ENCODE assay signal across 27 cellular contexts in the genomic region with DNA sequence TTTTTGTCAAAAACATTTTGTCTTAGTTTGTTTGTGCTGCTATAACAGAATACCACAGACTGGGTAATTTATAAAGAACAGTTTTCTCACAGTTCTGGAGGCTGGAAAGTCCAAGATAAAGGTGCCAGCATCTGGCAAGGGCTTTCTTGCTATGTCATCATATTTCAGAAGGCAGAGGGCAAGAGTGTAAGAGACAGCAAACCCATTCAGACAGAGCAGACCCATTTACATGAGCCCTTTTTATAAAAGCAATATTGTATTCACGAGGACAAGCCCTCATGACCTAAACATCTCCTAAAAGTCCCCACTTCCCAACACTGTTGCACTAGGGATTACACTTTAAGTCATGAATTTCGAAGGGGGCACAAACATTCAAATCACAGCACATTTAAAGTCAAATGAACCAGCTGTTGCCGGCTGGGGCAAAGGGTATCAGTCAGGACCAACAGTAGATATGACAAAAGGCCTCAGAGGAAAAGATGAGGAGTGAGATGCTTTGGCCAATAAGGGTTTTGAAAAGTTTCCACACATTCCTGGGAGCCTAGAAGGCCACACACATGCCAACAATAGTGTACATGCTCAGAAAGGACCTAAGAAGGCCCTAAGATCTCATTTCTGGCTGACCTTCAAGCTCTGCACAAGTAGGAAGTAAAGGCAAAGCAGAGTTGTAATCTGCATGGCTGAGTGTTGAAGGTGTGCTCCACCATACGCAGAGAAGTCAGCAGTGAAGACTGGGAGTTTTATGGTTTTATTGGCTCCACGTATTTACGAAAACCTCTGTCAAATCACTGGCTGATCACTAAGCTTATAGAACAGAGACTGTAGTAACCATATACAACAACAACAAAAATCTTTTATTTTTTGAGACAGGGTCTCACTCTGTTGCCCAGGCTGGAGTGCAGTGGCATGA. TPM values are rescaled to one million over a fixed set of nuclear protein-coding genes. Genes with fewer than 3 reads are reported as not detected.
A peak's percentile ranks its signal among the peaks of the same experiment; 100 is the strongest.
DNase-seq lines count a peak whose midpoint lies in the region; ATAC-seq and TF ChIP-seq lines count a peak whose summit lies in the region.
"Had no signal": no experiment of that assay in that cellular context is flagged by ENCODE, and none has a peak within 500 bp of the region (broad histone marks: within the 10 kb centered on the region; RNA-seq: fewer than 3 reads in every experiment).

No MANE protein-coding gene starts in this region.

- no peak overlapping the region for H3K4me3 ChIP-seq in fibroblast of villous mesenchyme (ENCODE audit: low read depth, low read length)
- H3K4me3 ChIP-seq: BLaER1 treated with 17β-estradiol and CSF1 and Interleukin-3, amounts not matched to agents 10 nM and 100 nM; breast epithelium; GM12878; HAP-1; left lung; MG63; tibial artery had no signal

- CTCF ChIA-PET in activated naive CD4-positive, alpha-beta T cell treated with anti-CD3 and anti-CD28 coated beads for 36 hours (lab: Charles Lee), result no interaction called here

- no peaks in the 10 kb centered on the region for H3K27me3 Mint-ChIP-seq in activated naive CD4-positive, alpha-beta T cell treated with anti-CD3 and anti-CD28 coated beads for 36 hours (ENCODE audit: low read depth)
- H3K27me3 Mint-ChIP-seq: activated naive CD4-positive, alpha-beta T cell treated with anti-CD3 and anti-CD28 coated beads, Interleukin-2, amount 10 ng/mL, durations not matched to agents 7 days and 5 days had no signal

- TF ChIP-seq CTCF in fibroblast of villous mesenchyme (IDR thresholded peaks at IDR 0.05; ENCODE audit: insufficient read depth, low read depth, low read length), result no peak

- intact Hi-C loops in activated naive CD4-positive, alpha-beta T cell treated with anti-CD3 and anti-CD28 coated beads for 36 hours (cut with micrococcal nuclease), result no loop called here

- DNase-seq in activated naive CD4-positive, alpha-beta T cell treated with anti-CD3 and anti-CD28 coated beads for 36 hours, result no peak
- DNase-seq in activated naive CD4-positive, alpha-beta T cell treated with Interleukin-2 at 50 U/mL for 16 hours, result no peak
- DNase-seq in SK-MEL-5 (ENCODE audit: low read depth, low spot score), result peak; percentile 86
- DNase-seq in fibroblast of villous mesenchyme (ENCODE audit: low read depth), result peak; percentile 19
- DNase-seq in stimulated activated effector memory CD8-positive, alpha-beta T cell treated with anti-CD3 and anti-CD28 coated beads, Interleukin-12 subunit alpha, Interleukin-12 subunit beta, amount 100 ng/mL, for 72 hours (ENCODE audit: low spot score in 2 of 2), result no peak
- DNase-seq in NK-92 (lab: John Stamatoyannopoulos, UW; ENCODE audit: unreplicated experiment), result no peak
- no peak for DNase-seq in A172 (ENCODE audit: low spot score)
- DNase-seq in stimulated activated CD4-positive, alpha-beta T cell treated with anti-CD3 and anti-CD28 coated beads, Interleukin-15, amount 100 ng/mL, for 24 hours, result no peak
- DNase-seq: ACHN; activated naive CD4-positive, alpha-beta T cell treated with anti-CD3 and anti-CD28 coated beads, Interleukin-2, amount 10 ng/mL, durations not matched to agents 7 days and 5 days; activated T-cell treated with anti-CD3 and anti-CD28 coated beads, Interleukin-2, amount 50 U/mL, for 4 hours; amygdala; EL; hypothalamus; immature natural killer cell; left lung; MG63; midbrain; natural killer cell; NCI-H345; NCI-H774; tibial artery had no signal

- peak overlapping the region; percentile 24 for H3K27ac Mint-ChIP-seq in activated naive CD4-positive, alpha-beta T cell treated with anti-CD3 and anti-CD28 coated beads for 36 hours
- H3K27ac Mint-ChIP-seq in stimulated activated effector memory CD8-positive, alpha-beta T cell treated with anti-CD3 and anti-CD28 coated beads, Interleukin-12 subunit alpha, Interleukin-12 subunit beta, amount 100 ng/mL, for 72 hours, result peak overlapping the region; percentile 76
- H3K27ac Mint-ChIP-seq: activated naive CD4-positive, alpha-beta T cell treated with anti-CD3 and anti-CD28 coated beads, Interleukin-2, amount 10 ng/mL, durations not matched to agents 7 days and 5 days; T-helper 1 cell treated with Interleukin-12 subunit alpha and Interleukin-12 subunit beta and Interleukin-4 antibody, amounts not matched to agents 30 μg/mL and 1 μg/mL, for 36 hours had no signal

- peaks cover 41% of the 10 kb centered on the region for H3K36me3 Mint-ChIP-seq in activated naive CD4-positive, alpha-beta T cell treated with anti-CD3 and anti-CD28 coated beads for 36 hours (ENCODE audit: low read depth)
- peaks cover 100% of the 10 kb centered on the region for H3K36me3 Mint-ChIP-seq in stimulated activated effector memory CD8-positive, alpha-beta T cell treated with anti-CD3 and anti-CD28 coated beads, Interleukin-12 subunit alpha, Interleukin-12 subunit beta, amount 100 ng/mL, for 72 hours

- no peak for ATAC-seq in stimulated activated effector memory CD8-positive, alpha-beta T cell treated with anti-CD3 and anti-CD28 coated beads, Interleukin-12 subunit alpha, Interleukin-12 subunit beta, amount 100 ng/mL, for 72 hours
- ATAC-seq: activated T-cell treated with anti-CD3 and anti-CD28 coated beads, Interleukin-2, amount 50 U/mL, for 4 hours; GM12878; left lung; natural killer cell had no signal

- H3K4me1 Mint-ChIP-seq in activated naive CD4-positive, alpha-beta T cell treated with anti-CD3 and anti-CD28 coated beads for 36 hours (ENCODE audit: low read depth), result no peaks in the 10 kb centered on the region
- no peaks in the 10 kb centered on the region for H3K4me1 Mint-ChIP-seq in stimulated activated effector memory CD8-positive, alpha-beta T cell treated with anti-CD3 and anti-CD28 coated beads, Interleukin-12 subunit alpha, Interleukin-12 subunit beta, amount 100 ng/mL, for 72 hours
- H3K4me1 Mint-ChIP-seq: activated naive CD4-positive, alpha-beta T cell treated with anti-CD3 and anti-CD28 coated beads, Interleukin-2, amount 10 ng/mL, durations not matched to agents 7 days and 5 days; natural killer cell had no signal

- in situ Hi-C loops in SK-MEL-5 (cut with HindIII; ENCODE audit: low pct_unique_long_range_greater_than_20kb, low sequenced_read_pairs), result no loop called here

- no peak overlapping the region for H3K4me3 Mint-ChIP-seq in activated naive CD4-positive, alpha-beta T cell treated with anti-CD3 and anti-CD28 coated beads for 36 hours
- no peak overlapping the region for H3K4me3 Mint-ChIP-seq in stimulated activated effector memory CD8-positive, alpha-beta T cell treated with anti-CD3 and anti-CD28 coated beads, Interleukin-12 subunit alpha, Interleukin-12 subunit beta, amount 100 ng/mL, for 72 hours
- H3K4me3 Mint-ChIP-seq: activated naive CD4-positive, alpha-beta T cell treated with anti-CD3 and anti-CD28 coated beads, Interleukin-2, amount 10 ng/mL, durations not matched to agents 7 days and 5 days; activated T-cell treated with anti-CD3 and anti-CD28 coated beads, Interleukin-2, amount 50 U/mL, for 4 hours; immature natural killer cell; natural killer cell; T-helper 1 cell treated with Interleukin-12 subunit alpha and Interleukin-12 subunit beta and Interleukin-4 antibody, amounts not matched to agents 30 μg/mL and 1 μg/mL, for 36 hours had no signal

- no peaks in the 10 kb centered on the region for H3K9me3 Mint-ChIP-seq in activated naive CD4-positive, alpha-beta T cell treated with anti-CD3 and anti-CD28 coated beads for 36 hours
- no peaks in the 10 kb centered on the region for H3K9me3 Mint-ChIP-seq in stimulated activated effector memory CD8-positive, alpha-beta T cell treated with anti-CD3 and anti-CD28 coated beads, Interleukin-12 subunit alpha, Interleukin-12 subunit beta, amount 100 ng/mL, for 72 hours
- H3K9me3 Mint-ChIP-seq: activated naive CD4-positive, alpha-beta T cell treated with anti-CD3 and anti-CD28 coated beads, Interleukin-2, amount 10 ng/mL, durations not matched to agents 7 days and 5 days; activated T-cell treated with anti-CD3 and anti-CD28 coated beads, Interleukin-2, amount 50 U/mL, for 4 hours; immature natural killer cell; natural killer cell; T-helper 1 cell treated with Interleukin-12 subunit alpha and Interleukin-12 subunit beta and Interleukin-4 antibody, amounts not matched to agents 30 μg/mL and 1 μg/mL, for 36 hours had no signal

RNA-seq across cellular contexts. Expression of a gene that starts 37.9 kb away (rescaled TPM):
- total RNA-seq in activated naive CD4-positive, alpha-beta T cell treated with anti-CD3 and anti-CD28 coated beads for 36 hours, result 10 to 100 TPM; 12.3 to 13.1 TPM
- total RNA-seq in SK-MEL-5 (2014; rRNA removed; shearing (Covaris generic)), result 6.6 and 11.0 TPM in 2 replicates
- polyA plus RNA-seq in SK-MEL-5 (2015; cell fraction: cytosol; rRNA removed), result 12.8 and 107 TPM in 2 replicates
- 6.6 and 8.3 TPM in 2 replicates for polyA plus RNA-seq in SK-MEL-5 (2015; cell fraction: nucleus; rRNA removed)
- total RNA-seq in fibroblast of villous mesenchyme, result 7.7 and 17.7 TPM in 2 replicates
- total RNA-seq in A172 (2014; rRNA removed; shearing (Covaris generic)), result 17.1 and 47.0 TPM in 2 replicates

RNA-seq across cellular contexts. Expression of a gene that starts 40.7 kb away (rescaled TPM):
- 10 to 100 TPM; 20.4 to 20.8 TPM for total RNA-seq in activated naive CD4-positive, alpha-beta T cell treated with anti-CD3 and anti-CD28 coated beads for 36 hours
- 34.2 and 42.7 TPM in 2 replicates for total RNA-seq in SK-MEL-5 (2014; rRNA removed; shearing (Covaris generic))
- 102 and 109 TPM in 2 replicates for polyA plus RNA-seq in SK-MEL-5 (2015; cell fraction: cytosol; rRNA removed)
- polyA plus RNA-seq in SK-MEL-5 (2015; cell fraction: nucleus; rRNA removed), result 161 and 175 TPM in 2 replicates
- total RNA-seq in fibroblast of villous mesenchyme, result 45.8 and 85.0 TPM in 2 replicates
- total RNA-seq in A172 (2014; rRNA removed; shearing (Covaris generic)), result 65.6 and 92.3 TPM in 2 replicates

Comparison
In these comparisons a context has a peak if more than half of its experiments do, and no peak if none do; other contexts are left out.
1. DNase-seq: peak in SK-MEL-5 (single experiment) and fibroblast of villous mesenchyme (single experiment); none in activated naive CD4-positive, alpha-beta T cell treated with anti-CD3 and anti-CD28 coated beads for 36 hours (single experiment), activated naive CD4-positive, alpha-beta T cell treated with Interleukin-2 at 50 U/mL for 16 hours (single experiment), stimulated activated effector memory CD8-positive, alpha-beta T cell treated with anti-CD3 and anti-CD28 coated beads, Interleukin-12 subunit alpha, Interleukin-12 subunit beta, amount 100 ng/mL, for 72 hours (0 of 2), NK-92 (single experiment), A172 (single experiment) and stimulated activated CD4-positive, alpha-beta T cell treated with anti-CD3 and anti-CD28 coated beads, Interleukin-15, amount 100 ng/mL, for 24 hours (single experiment).